Comparison of ENCODE assay signal across 18 cellular contexts in the genomic region with DNA sequence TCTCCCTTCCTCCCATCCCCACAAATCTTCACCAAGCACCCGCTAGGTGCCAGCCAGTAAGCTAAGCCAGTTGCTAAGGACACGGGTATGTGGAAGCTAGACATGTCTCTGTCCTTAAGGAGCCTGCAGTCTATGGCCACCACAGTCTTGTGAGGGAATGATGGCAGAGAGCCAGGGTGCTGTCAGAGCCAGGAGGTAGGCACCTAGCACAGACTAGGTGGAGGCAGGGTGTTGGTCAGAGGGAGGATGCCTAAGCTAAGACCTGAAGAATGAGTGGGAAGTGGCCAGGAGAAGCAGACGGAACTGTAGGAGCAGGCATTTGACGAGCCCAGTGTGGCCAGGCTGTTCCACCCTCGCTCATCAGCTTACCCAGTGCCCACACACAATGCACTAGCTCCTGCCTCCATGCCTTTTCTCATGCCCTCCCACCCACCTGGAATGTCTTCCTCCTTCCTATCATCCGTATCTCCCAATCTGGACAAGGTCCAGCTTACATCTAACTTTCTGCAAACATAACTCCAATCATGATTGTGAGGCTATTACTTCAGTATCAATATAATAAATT.
DNase-seq lines count a peak whose midpoint lies in the region; ATAC-seq and TF ChIP-seq lines count a peak whose summit lies in the region.
"Had no signal": no experiment of that assay in that cellular context is flagged by ENCODE, and none has a peak within 500 bp of the region (broad histone marks: within the 10 kb centered on the region; RNA-seq: fewer than 3 reads in every experiment).

No MANE protein-coding gene starts in this region.

- H3K4me3 Mint-ChIP-seq in MCF 10A (ENCODE audit: unreplicated experiment) = no peak overlapping the region
- H3K4me3 Mint-ChIP-seq: CD4-positive, alpha-beta memory T cell; HFFc6 had no signal

- H3K27me3 ChIP-seq in mammary epithelial cell (ENCODE audit: insufficient read depth, low read length) (no peaks in the 10 kb centered on the region), colonic mucosa (no peaks in the 10 kb centered on the region), osteoblast (ENCODE audit: insufficient read depth, low read length) (no peaks in the 10 kb centered on the region), tibial artery (no peaks in the 10 kb centered on the region)

- DNase-seq in MCF 10A (ENCODE audit: unreplicated experiment) = peak; percentile 11
- no peak for DNase-seq in mammary epithelial cell
- peak; percentile 31 for DNase-seq in colonic mucosa
- DNase-seq in osteoblast (ENCODE audit: insufficient read length, low spot score, missing footprints) = peak; percentile 37
- no peak for DNase-seq in NCI-H510A treated with DMSO at 0.1 percent for 48 hours (lab: John Stamatoyannopoulos, UW)
- DNase-seq in tibial artery = no peak
- DNase-seq: 8988T; CD4-positive, alpha-beta memory T cell; DMS79; HFFc6; NCI-H187 treated with DMSO at 0.1 percent for 48 hours; NCI-H2171 treated with DMSO at 0.1 percent for 48 hours; NCI-H510A; SHP77; SK-N-SH had no signal

- POLR2A ChIA-PET in MCF 10A (lab: Yijun Ruan, JAX) = interaction anchor here (0.8 kb wide), 1 partner anchor 13 kb away, joined by 3 read pairs; no protein-coding TSS in a partner anchor

- H3K36me3 Mint-ChIP-seq in MCF 10A (ENCODE audit: insufficient read depth, unreplicated experiment) = peaks cover 6% of the 10 kb centered on the region

- dilution Hi-C loops in mammary epithelial cell (cut with HindIII; ENCODE audit: low sequenced_read_pairs) = no loop called here

- CTCF ChIA-PET in MCF 10A (lab: Yijun Ruan, JAX) = interaction anchor here (0.6 to 1.2 kb wide), 4 partner anchors 45 to 1100 kb away, joined by 3 read pairs; no protein-coding TSS in a partner anchor
- CTCF ChIA-PET in mammary epithelial cell (lab: Charles Lee; ENCODE audit: low non-redundant PET) = no interaction called here

- intact Hi-C loops in MCF 10A (cut with micrococcal nuclease) = no loop called here
- intact Hi-C loops in mammary epithelial cell (cut with micrococcal nuclease) = no loop called here
- intact Hi-C loops in colonic mucosa (cut with DNase I) = no loop called here
- intact Hi-C loops in tibial artery (cut with DNase I; ENCODE audit: low total_unique reads) = no loop called here

- H2AFZ ChIP-seq in mammary epithelial cell (ENCODE audit: low read depth, low read length) (no peak overlapping the region), osteoblast (ENCODE audit: low read length) (no peak overlapping the region)

- H3K4me1 ChIP-seq in mammary epithelial cell (ENCODE audit: insufficient read depth, low read length) (peaks cover 2% of the 10 kb centered on the region), colonic mucosa (no peaks in the 10 kb centered on the region), osteoblast (ENCODE audit: insufficient read depth, low read length) (no peaks in the 10 kb centered on the region), tibial artery (no peaks in the 10 kb centered on the region)

- ATAC-seq in HG03460 (IDR thresholded peaks at IDR 0.05; ENCODE audit: unreplicated experiment) (no peak), HG02981 (IDR thresholded peaks at IDR 0.05; ENCODE audit: unreplicated experiment) (no peak)
- ATAC-seq: GM12878 had no signal

- H3K36me3 ChIP-seq in mammary epithelial cell (ENCODE audit: insufficient read depth, low read length) (no peaks in the 10 kb centered on the region), colonic mucosa (no peaks in the 10 kb centered on the region), osteoblast (ENCODE audit: insufficient read depth, low read length) (no peaks in the 10 kb centered on the region), tibial artery (no peaks in the 10 kb centered on the region)

- H3K4me1 Mint-ChIP-seq in MCF 10A (ENCODE audit: insufficient read depth, unreplicated experiment) = no peaks in the 10 kb centered on the region
- H3K4me1 Mint-ChIP-seq: CD4-positive, alpha-beta memory T cell had no signal

- in situ Hi-C loops in mammary epithelial cell (cut with MboI; ENCODE audit: low sequenced_read_pairs in 2 of 2) = no loop called here

- H4K20me1 ChIP-seq in mammary epithelial cell (ENCODE audit: insufficient read depth, low read length) (no peaks in the 10 kb centered on the region), osteoblast (ENCODE audit: insufficient read depth, low read length) (no peaks in the 10 kb centered on the region)

- H3K4me2 ChIP-seq in mammary epithelial cell (ENCODE audit: insufficient read depth, low read depth, low read length) (no peak overlapping the region), osteoblast (ENCODE audit: insufficient read depth, low read length) (no peak overlapping the region)
- H3K4me2 ChIP-seq: SK-N-SH had no signal

- H3K9me3 ChIP-seq in mammary epithelial cell (replicated peaks; ENCODE audit: insufficient read depth, low read length) (no peaks in the 10 kb centered on the region), colonic mucosa (no peaks in the 10 kb centered on the region), osteoblast (ENCODE audit: low read depth, low read length) (no peaks in the 10 kb centered on the region), tibial artery (peaks cover 0 to 9% (median 0%) of the 10 kb centered on the region in 3 donors)

- WGBS in mammary epithelial cell (ENCODE audit: low coverage, missing lambda C conversion rate) = 96% methylated on average over 6 of the region's 6 CpGs

- H3K79me2 ChIP-seq in mammary epithelial cell (ENCODE audit: insufficient read depth, low read length) (no peaks in the 10 kb centered on the region), osteoblast (ENCODE audit: insufficient read depth, low read length) (no peaks in the 10 kb centered on the region)

- no TSS peak for BruUV-seq in MCF 10A (replicated peaks; lab: Mats Ljungman, UMichigan)
- no TSS peak for BruUV-seq in mammary epithelial cell (replicated peaks; lab: Mats Ljungman, UMichigan)

- no peaks in the 10 kb centered on the region for H3K27me3 Mint-ChIP-seq in MCF 10A (ENCODE audit: insufficient read depth, unreplicated experiment)
- H3K27me3 Mint-ChIP-seq: CD4-positive, alpha-beta memory T cell had no signal

- no peak overlapping the region for H3K27ac Mint-ChIP-seq in MCF 10A (ENCODE audit: low read depth, unreplicated experiment)
- H3K27ac Mint-ChIP-seq: HFFc6 had no signal

- H3K9me3 Mint-ChIP-seq in MCF 10A (ENCODE audit: unreplicated experiment) = peaks cover 10% of the 10 kb centered on the region

- no peak for TF ChIP-seq CTCF in MCF 10A (IDR thresholded peaks at IDR 0.05; ENCODE audit: unreplicated experiment)
- TF ChIP-seq CTCF in mammary epithelial cell (conservative IDR thresholded peaks at IDR 0.05 in 1 of 2, IDR thresholded peaks at IDR 0.05 in 1 of 2; ENCODE audit: extremely low read depth in 1 of 2, insufficient read depth in 1 of 2, low read depth in 1 of 2, low read length in 2 of 2) = no peak
- no peak for TF ChIP-seq CTCF in colonic mucosa (IDR thresholded peaks at IDR 0.05)
- TF ChIP-seq CTCF in osteoblast (IDR thresholded peaks at IDR 0.05; ENCODE audit: extremely low read depth, low read depth, low read length) = no peak
- TF ChIP-seq CTCF in tibial artery (IDR thresholded peaks at IDR 0.05) = no peak

- no peak overlapping the region for H3K27ac ChIP-seq in mammary epithelial cell (ENCODE audit: insufficient read depth, low read depth, low read length)
- H3K27ac ChIP-seq in colonic mucosa = no peak overlapping the region
- no peak overlapping the region for H3K27ac ChIP-seq in osteoblast (ENCODE audit: low read depth, low read length)
- no peak overlapping the region for H3K27ac ChIP-seq in tibial artery

- H3K4me3 ChIP-seq in mammary epithelial cell (replicated peaks in 1 of 3; ENCODE audit: insufficient read depth in 1 of 3, low read depth in 2 of 3, low read length in 3 of 3) = no peak overlapping the region
- H3K4me3 ChIP-seq in colonic mucosa = no peak overlapping the region
- no peak overlapping the region for H3K4me3 ChIP-seq in osteoblast (ENCODE audit: insufficient read depth, low read length)
- H3K4me3 ChIP-seq in tibial artery = no peak overlapping the region
- H3K4me3 ChIP-seq: GM12878 had no signal

- H3K9ac ChIP-seq in mammary epithelial cell (ENCODE audit: insufficient read depth, low read length) (no peak overlapping the region), colonic mucosa (ENCODE audit: low read depth in 2 of 2, low read length in 2 of 2) (no peak overlapping the region)
- H3K9ac ChIP-seq: SK-N-SH had no signal

Comparison
In these comparisons a context has a peak if more than half of its experiments do, and no peak if none do; other contexts are left out.
1. DNase-seq: peak in MCF 10A (single experiment), colonic mucosa (single experiment) and osteoblast (single experiment); none in mammary epithelial cell (single experiment), NCI-H510A treated with DMSO at 0.1 percent for 48 hours (single experiment) and tibial artery (0 of 2).